ENCODE assay signal across 8 cellular contexts in genomic region chr2:71130325-71131260, GRCh38. TPM values are rescaled to one million over a fixed set of nuclear protein-coding genes. Genes with fewer than 3 reads are reported as not detected.
DNase-seq lines count a peak whose midpoint lies in the region; ATAC-seq and TF ChIP-seq lines count a peak whose summit lies in the region.

MPHOSPH10 (plus strand) TSS chr2:71130634; CDS start chr2:71130666, 32 bp downstream.

- H3K27me3 Mint-ChIP-seq in activated T-helper 17 cell treated with anti-CD3 and anti-CD28 coated beads, Interleukin-2, amount 50 U/mL, for 72 hours: no peaks in the 10 kb centered on the region
- no peaks in the 10 kb centered on the region for H3K27me3 Mint-ChIP-seq in natural killer cell treated with Interleukin-12 subunit alpha and Interleukin-12 subunit beta and Interleukin-15 and Interleukin-18, amount 100 ng/mL, for 72 hours

- peaks cover 32% of the 10 kb centered on the region for H3K4me1 ChIP-seq in GM23248 (ENCODE audit: insufficient read depth)

- ATAC-seq in activated T-helper 17 cell treated with anti-CD3 and anti-CD28 coated beads, Interleukin-2, amount 50 U/mL, for 72 hours (replicated peaks): peak; percentile 93
- ATAC-seq in natural killer cell treated with Interleukin-12 subunit alpha and Interleukin-12 subunit beta and Interleukin-15 and Interleukin-18, amount 100 ng/mL, for 72 hours: peak; percentile 95 to 97

- peaks cover 9% of the 10 kb centered on the region; the same call in 1 of the 2 replicates for H3F3A ChIP-seq in GM23248 (ENCODE audit: insufficient read depth)

- no peak within 1 kb of the TSS for H3K27ac Mint-ChIP-seq in activated T-helper 17 cell treated with anti-CD3 and anti-CD28 coated beads, Interleukin-2, amount 50 U/mL, for 72 hours
- H3K27ac Mint-ChIP-seq in natural killer cell treated with Interleukin-12 subunit alpha and Interleukin-12 subunit beta and Interleukin-15 and Interleukin-18, amount 100 ng/mL, for 72 hours: no peak within 1 kb of the TSS

- H3K4me2 ChIP-seq in GM23248 (ENCODE audit: unreplicated experiment): peak within 1 kb of the TSS; percentile 100

- H3K4me3 ChIP-seq in GM23248 (peak within 1 kb of the TSS; percentile 97), fibroblast of pulmonary artery (replicated peaks; ENCODE audit: low read depth, low read length) (peak within 1 kb of the TSS; percentile 95)

- H3K27ac ChIP-seq in GM23248: peak within 1 kb of the TSS; percentile 98
- peak within 1 kb of the TSS; percentile 80 for H3K27ac ChIP-seq in KOPT-K1 (ENCODE audit: low read depth, low read length, poor library complexity, severe bottlenecking)
- peak within 1 kb of the TSS; percentile 93 for H3K27ac ChIP-seq in RWPE1

- no peaks in the 10 kb centered on the region for H4K20me1 ChIP-seq in GM23248 (ENCODE audit: insufficient read depth)

- H3K36me3 ChIP-seq in GM23248 (ENCODE audit: low read depth): peaks cover 23% of the 10 kb centered on the region
- H3K36me3 ChIP-seq in KOPT-K1 (ENCODE audit: insufficient read depth, low read length): peaks cover 35% of the 10 kb centered on the region

- H3K27me3 ChIP-seq in GM23248 (replicated peaks; ENCODE audit: insufficient read depth): no peaks in the 10 kb centered on the region

- TF ChIP-seq CTCF in RWPE1 (conservative IDR thresholded peaks at IDR 0.05; ENCODE audit: low read depth) (no peak), fibroblast of pulmonary artery (IDR thresholded peaks at IDR 0.05; ENCODE audit: low read length, missing control alignments) (no peak)

- peak within 1 kb of the TSS; percentile 99 for H3K9ac ChIP-seq in GM23248

- H3K4me3 Mint-ChIP-seq in activated T-helper 17 cell treated with anti-CD3 and anti-CD28 coated beads, Interleukin-2, amount 50 U/mL, for 72 hours: no peak within 1 kb of the TSS
- no peak within 1 kb of the TSS for H3K4me3 Mint-ChIP-seq in natural killer cell treated with Interleukin-12 subunit alpha and Interleukin-12 subunit beta and Interleukin-15 and Interleukin-18, amount 100 ng/mL, for 72 hours

- H3K36me3 Mint-ChIP-seq in activated T-helper 17 cell treated with anti-CD3 and anti-CD28 coated beads, Interleukin-2, amount 50 U/mL, for 72 hours (ENCODE audit: low read depth): peaks cover 8% of the 10 kb centered on the region
- H3K36me3 Mint-ChIP-seq in natural killer cell treated with Interleukin-12 subunit alpha and Interleukin-12 subunit beta and Interleukin-15 and Interleukin-18, amount 100 ng/mL, for 72 hours: no peaks in the 10 kb centered on the region

- no peaks in the 10 kb centered on the region for H3K9me2 ChIP-seq in GM23248 (ENCODE audit: insufficient read depth)

- DNase-seq in EL (peak; percentile 90), GM23248 (peak; percentile 96), RWPE1 (ENCODE audit: low spot score) (peak; percentile 83), fibroblast of pulmonary artery (ENCODE audit: low read depth) (peak; percentile 93)
- peak; percentile 91 for DNase-seq in natural killer cell treated with Interleukin-12 subunit alpha and Interleukin-12 subunit beta and Interleukin-15 and Interleukin-18, amount 100 ng/mL, for 72 hours (ENCODE audit: low spot score)
- DNase-seq in stimulated activated naive CD4-positive, alpha-beta T cell treated with Interleukin-2 at 50 U/mL for 16 hours (lab: John Stamatoyannopoulos, UW): peak; percentile 87

- CTCF ChIA-PET in RWPE1 (lab: Yijun Ruan, JAX): interaction anchor here (0.6 to 1.0 kb wide), 4 partner anchors 12 to 259 kb away, joined by 3 to 5 read pairs (median 4); no protein-coding TSS in a partner anchor

- peaks cover 87% of the 10 kb centered on the region for H3K79me2 ChIP-seq in GM23248 (ENCODE audit: insufficient read depth)

- POLR2A ChIA-PET in RWPE1 (lab: Yijun Ruan, JAX; ENCODE audit: low non-redundant PET): interaction anchor here (0.6 kb wide), 1 partner anchor 72 kb away, joined by 3 read pairs; no protein-coding TSS in a partner anchor

- H3K4me1 Mint-ChIP-seq in activated T-helper 17 cell treated with anti-CD3 and anti-CD28 coated beads, Interleukin-2, amount 50 U/mL, for 72 hours: peaks cover 4% of the 10 kb centered on the region
- peaks cover 5 to 6% of the 10 kb centered on the region in 2 donors for H3K4me1 Mint-ChIP-seq in natural killer cell treated with Interleukin-12 subunit alpha and Interleukin-12 subunit beta and Interleukin-15 and Interleukin-18, amount 100 ng/mL, for 72 hours (ENCODE audit: low read depth in 2 of 2)

- H3K9me3 ChIP-seq in GM23248 (ENCODE audit: low read depth): no peaks in the 10 kb centered on the region
- no peaks in the 10 kb centered on the region for H3K9me3 ChIP-seq in KOPT-K1 (ENCODE audit: insufficient read depth, low read length, poor library complexity, severe bottlenecking)

- 1% methylated on average over 52 of the region's 52 CpGs for WGBS in GM23248 (ENCODE audit: low coverage in 1 of 2, low lambda C conversion rate in 2 of 2, missing lambda C conversion rate in 2 of 2), 2 experiments

- in situ Hi-C loops in GM23248 (cut with MboI): no loop called here

- H3K9me3 Mint-ChIP-seq in activated T-helper 17 cell treated with anti-CD3 and anti-CD28 coated beads, Interleukin-2, amount 50 U/mL, for 72 hours: no peaks in the 10 kb centered on the region
- H3K9me3 Mint-ChIP-seq in natural killer cell treated with Interleukin-12 subunit alpha and Interleukin-12 subunit beta and Interleukin-15 and Interleukin-18, amount 100 ng/mL, for 72 hours: no peaks in the 10 kb centered on the region

- peak within 1 kb of the TSS; percentile 91 for H2AFZ ChIP-seq in GM23248

RNA-seq across cellular contexts. Expression of gene MPHOSPH10, which starts in this region (rescaled TPM):
- total RNA-seq in GM23248 (2014; rRNA removed; shearing (Covaris generic)): 18.8 and 18.9 TPM in 2 replicates
- polyA plus RNA-seq in GM23248 (2016; fragmentation: Nextera tagmentation; extraction: Ambion mirVana): 26.4 and 26.6 TPM in 2 replicates
- 10 to 100 TPM; 26.7 to 44.0 TPM for total RNA-seq in activated T-helper 17 cell treated with anti-CD3 and anti-CD28 coated beads, Interleukin-2, amount 50 U/mL, for 72 hours
- 10 to 100 TPM; 40.1 to 58.4 TPM for total RNA-seq in natural killer cell treated with Interleukin-12 subunit alpha and Interleukin-12 subunit beta and Interleukin-15 and Interleukin-18, amount 100 ng/mL, for 72 hours

Comparison
In these comparisons a context has a peak if more than half of its experiments do, and no peak if none do; other contexts are left out.
1. Peak in every context shown above with its lines: DNase-seq, ATAC-seq, H3K4me3 ChIP-seq and H3K27ac ChIP-seq.